1 cellular context compared by ENCODE assay signal in genomic region chr17:43224146-43224705, GRCh38.
TF ChIP-seq lines count a peak whose summit lies in the region.

No MANE protein-coding gene starts in this region.

TF ChIP-seq in GM23338, 12 proteins besides CTCF, POLR2A, EP300 and RAD21 (continued from another document):
- TF ChIP-seq, protein P1, sequence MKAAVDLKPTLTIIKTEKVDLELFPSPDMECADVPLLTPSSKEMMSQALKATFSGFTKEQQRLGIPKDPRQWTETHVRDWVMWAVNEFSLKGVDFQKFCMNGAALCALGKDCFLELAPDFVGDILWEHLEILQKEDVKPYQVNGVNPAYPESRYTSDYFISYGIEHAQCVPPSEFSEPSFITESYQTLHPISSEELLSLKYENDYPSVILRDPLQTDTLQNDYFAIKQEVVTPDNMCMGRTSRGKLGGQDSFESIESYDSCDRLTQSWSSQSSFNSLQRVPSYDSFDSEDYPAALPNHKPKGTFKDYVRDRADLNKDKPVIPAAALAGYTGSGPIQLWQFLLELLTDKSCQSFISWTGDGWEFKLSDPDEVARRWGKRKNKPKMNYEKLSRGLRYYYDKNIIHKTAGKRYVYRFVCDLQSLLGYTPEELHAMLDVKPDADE (IDR thresholded peaks at IDR 0.05) = no peak
- TF ChIP-seq REST (IDR thresholded peaks at IDR 0.05; ENCODE audit: unreplicated experiment) (no peak), JUNB (IDR thresholded peaks at IDR 0.05; ENCODE audit: unreplicated experiment) (no peak), STAT1 (IDR thresholded peaks at IDR 0.05; ENCODE audit: unreplicated experiment) (no peak), POLR2AphosphoS5 (IDR thresholded peaks at IDR 0.05; ENCODE audit: low read depth) (no peak), CREB1 (CRISPR knock-in tag; IDR thresholded peaks at IDR 0.05; ENCODE audit: low read depth) (no peak), ZNF331 (CRISPR knock-in tag; IDR thresholded peaks at IDR 0.05; ENCODE audit: low read depth) (no peak), NANOG (IDR thresholded peaks at IDR 0.05; ENCODE audit: borderline replicate concordance) (no peak), EZH2 (IDR thresholded peaks at IDR 0.05; ENCODE audit: low read depth, unreplicated experiment) (no peak), ZNF462 (CRISPR knock-in tag; IDR thresholded peaks at IDR 0.05) (no peak), EZH2phosphoT487 (IDR thresholded peaks at IDR 0.05; ENCODE audit: unreplicated experiment) (no peak)
